8 cellular contexts compared by ENCODE assay signal in the genomic region with DNA sequence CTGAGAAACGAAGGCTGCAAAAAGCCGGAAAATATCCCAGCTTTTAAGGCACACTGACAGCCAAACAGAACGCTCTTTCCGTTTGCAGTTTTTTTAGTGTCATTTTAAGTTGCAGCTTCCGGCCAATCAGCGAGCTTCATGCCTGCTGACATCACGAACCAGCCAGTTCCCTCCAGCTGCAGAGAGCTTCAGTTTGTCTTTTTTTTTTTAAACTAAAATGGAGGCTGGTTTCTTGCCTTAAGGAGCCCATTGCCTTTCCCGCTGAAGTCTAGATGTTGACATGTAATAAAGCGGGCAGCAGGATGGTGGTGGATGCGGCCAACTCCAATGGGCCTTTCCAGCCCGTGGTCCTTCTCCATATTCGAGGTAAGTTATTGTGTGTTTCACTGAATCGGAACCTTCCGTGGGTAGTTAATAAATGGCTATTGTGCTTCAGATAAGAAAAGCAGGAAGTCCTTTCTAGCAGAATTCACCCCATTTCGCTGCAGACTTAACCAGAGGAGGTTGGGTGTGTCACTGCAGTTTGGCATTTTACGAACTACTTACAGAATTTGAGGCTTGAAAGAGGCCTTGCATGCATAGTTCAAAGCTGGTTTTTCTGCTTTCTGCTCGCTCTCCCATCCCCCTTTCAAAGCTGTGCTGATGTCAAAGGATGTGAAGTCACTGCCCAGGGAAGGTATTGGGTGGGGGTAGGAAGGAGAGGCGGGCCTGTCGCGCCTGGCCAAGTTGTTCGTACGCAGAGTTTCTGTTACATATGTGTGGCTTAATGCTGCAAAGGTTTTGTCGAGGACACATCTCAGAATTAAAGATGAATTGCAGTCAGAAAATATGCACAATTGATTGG. TPM values are rescaled to one million over a fixed set of nuclear protein-coding genes. Genes with fewer than 3 reads are reported as not detected.
DNase-seq lines count a peak whose midpoint lies in the region; ATAC-seq and TF ChIP-seq lines count a peak whose summit lies in the region.

No MANE protein-coding gene starts in this region.

- TF ChIP-seq POLR2A in GM15510 (IDR thresholded peaks at IDR 0.05; ENCODE audit: borderline replicate concordance, extremely low read depth, insufficient read length) = peak; percentile 42
- peak; percentile 6 to 84 for TF ChIP-seq POLR2A in vagina (IDR thresholded peaks at IDR 0.05)

- peak; percentile 81 for ATAC-seq in HG02870 (IDR thresholded peaks at IDR 0.05; ENCODE audit: unreplicated experiment)
- ATAC-seq in heart right ventricle = peak; percentile 93 to 97 (median 94)

- peak overlapping the region; percentile 88 to 100 (median 95) for H3K27ac ChIP-seq in heart right ventricle
- peak overlapping the region; percentile 99 for H3K27ac ChIP-seq in vagina

- 0% methylated on average over 23 of the region's 23 CpGs for WGBS in heart right ventricle, 2 donors

- intact Hi-C loops in heart right ventricle (cut with DNase I) = loop anchor here in 2 of 10 donors (5.0 kb wide), 3 partner anchors 38 to 48 kb away; partner anchors contain the start of gene PPP2R5C (in 1 of the 2)
- intact Hi-C loops in vagina (cut with DNase I) = no loop called here

- no peak for TF ChIP-seq CTCF in heart right ventricle (IDR thresholded peaks at IDR 0.05)
- no peak for TF ChIP-seq CTCF in vagina (IDR thresholded peaks at IDR 0.05)

- H3K9me3 ChIP-seq in heart right ventricle (no peaks in the 10 kb centered on the region), vagina (no peaks in the 10 kb centered on the region)

- H3K36me3 ChIP-seq in heart right ventricle (peaks cover 0 to 15% (median 0%) of the 10 kb centered on the region in 9 donors), vagina (no peaks in the 10 kb centered on the region)

- peaks cover 15 to 62% (median 56%) of the 10 kb centered on the region in 9 donors for H3K4me1 ChIP-seq in heart right ventricle
- peaks cover 44% of the 10 kb centered on the region for H3K4me1 ChIP-seq in vagina

- H3K27me3 ChIP-seq in heart right ventricle (no peaks in the 10 kb centered on the region), vagina (no peaks in the 10 kb centered on the region)

- peak overlapping the region; percentile 46 to 81 (median 62) for H3K4me3 ChIP-seq in heart right ventricle
- peak overlapping the region; percentile 65 to 71 for H3K4me3 ChIP-seq in vagina

- peak; percentile 71 for DNase-seq in NCI-H1436 treated with DMSO at 0.1 percent for 48 hours (lab: John Stamatoyannopoulos, UW)
- peak; percentile 84 for DNase-seq in T follicular helper cell (ENCODE audit: low read depth)
- peak; percentile 95 for DNase-seq in amniotic epithelial cell (ENCODE audit: low read depth)
- peak; percentile 71 to 92 for DNase-seq in heart right ventricle
- DNase-seq in pons (ENCODE audit: low spot score) = peak; percentile 98
- DNase-seq in vagina (ENCODE audit: extremely low spot score in 2 of 2) = peak in 1 of 2 donors; percentile 95

RNA-seq across cellular contexts. Expression of gene PPP2R5C, which starts 48.4 kb away (rescaled TPM):
- total RNA-seq in heart right ventricle (100 to 1,000 TPM; 183 to 257 (median 224) TPM), vagina (88.1 TPM)
- 100 to 1,000 TPM in 1 of 2 donors, 10 to 100 TPM in 1; 66.8 to 157 TPM for polyA plus RNA-seq in heart right ventricle
